Comparison of ENCODE assay signal across 12 cellular contexts in the genomic region with DNA sequence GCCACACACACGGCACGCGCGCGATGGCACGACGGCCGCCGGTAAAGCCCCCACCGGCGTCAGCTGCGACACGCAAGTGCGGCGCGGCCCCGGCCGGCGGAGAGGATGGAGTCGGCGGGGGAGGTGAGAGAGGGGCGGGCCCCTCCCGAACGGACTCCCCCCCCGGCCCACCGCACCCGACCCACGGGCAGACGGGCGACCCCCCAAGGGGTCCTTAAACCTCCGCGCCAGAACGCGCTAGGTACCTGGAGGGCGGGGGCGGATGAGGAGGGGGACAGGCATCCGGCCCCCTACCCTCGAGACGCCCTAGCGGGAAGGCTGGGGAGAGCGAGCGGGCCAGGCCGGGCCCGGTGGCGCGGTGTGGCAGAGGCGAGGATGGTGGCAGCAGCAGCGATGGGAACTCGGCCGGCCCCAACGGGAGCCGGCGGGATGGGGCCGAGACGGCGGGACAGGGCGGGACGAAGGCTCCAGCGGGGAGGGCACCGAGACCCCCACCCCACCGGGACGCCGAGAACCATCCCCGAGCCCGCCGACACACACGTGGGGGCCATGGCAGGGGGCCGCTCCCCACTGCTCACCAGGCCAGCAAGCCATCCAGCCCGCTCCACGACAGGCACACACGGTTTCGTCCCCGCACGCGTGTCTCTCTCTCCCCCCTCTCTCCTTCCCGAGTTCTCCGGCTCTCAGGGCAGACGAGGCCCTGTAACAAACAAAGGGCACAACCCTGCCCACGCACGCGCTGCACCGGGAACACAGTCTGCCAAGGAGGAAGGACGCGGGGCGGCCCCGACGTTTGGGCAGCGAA.
"Had no signal": no experiment of that assay in that cellular context is flagged by ENCODE, and none has a peak within 500 bp of the region (broad histone marks: within the 10 kb centered on the region; RNA-seq: fewer than 3 reads in every experiment).

No MANE protein-coding gene starts in this region.

- H3K27me3 Mint-ChIP-seq: brain; central memory CD8-positive, alpha-beta T cell had no signal

- H3K4me1 Mint-ChIP-seq: activated naive CD4-positive, alpha-beta T cell treated with anti-CD3 and anti-CD28 coated beads, Interleukin-2, amount 10 ng/mL, durations not matched to agents 7 days and 5 days; brain; central memory CD8-positive, alpha-beta T cell; neural crest cell had no signal

- H3K4me1 ChIP-seq: sigmoid colon, spleen, tibial nerve had no signal

- H3K4me3 Mint-ChIP-seq: brain; central memory CD8-positive, alpha-beta T cell; neural crest cell had no signal

- H3K4me3 ChIP-seq: coronary artery, sigmoid colon, spleen, tibial nerve had no signal

- H3K36me3 Mint-ChIP-seq: activated naive CD4-positive, alpha-beta T cell treated with anti-CD3 and anti-CD28 coated beads, Interleukin-2, amount 10 ng/mL, durations not matched to agents 7 days and 5 days; brain had no signal

- H3K36me3 ChIP-seq: sigmoid colon, spleen, tibial nerve had no signal

- H3K27me3 ChIP-seq: tibial nerve had no signal

- H3K27ac ChIP-seq: coronary artery, sigmoid colon, spleen, tibial nerve had no signal

- DNase-seq: activated CD4-positive, alpha-beta T cell treated with anti-CD3 and anti-CD28 coated beads, Interleukin-2, amount 50 U/mL, for 1 hour; activated naive CD4-positive, alpha-beta T cell treated with anti-CD3 and anti-CD28 coated beads, Interleukin-2, amount 10 ng/mL, durations not matched to agents 7 days and 5 days; foreskin fibroblast; hippocampal formation; kidney glomerular epithelial cell; sigmoid colon; spleen had no signal

- H3K27ac Mint-ChIP-seq: activated naive CD4-positive, alpha-beta T cell treated with anti-CD3 and anti-CD28 coated beads, Interleukin-2, amount 10 ng/mL, durations not matched to agents 7 days and 5 days; brain had no signal
